ENCODE assay signal across 1 cellular context in genomic region chr1:17356387-17356992, GRCh38.
A peak's percentile ranks its signal among the peaks of the same experiment; 100 is the strongest.
TF ChIP-seq lines count a peak whose summit lies in the region.

No MANE protein-coding gene starts in this region.

TF ChIP-seq in K562, 482 proteins besides CTCF, POLR2A, EP300 and RAD21:
- TF ChIP-seq CREB1 (IDR thresholded peaks at IDR 0.05): no peak
- TF ChIP-seq CREB1 (CRISPR knock-in tag; IDR thresholded peaks at IDR 0.05): no peak
- TF ChIP-seq ZNF407 (IDR thresholded peaks at IDR 0.05; ENCODE audit: low read depth): no peak
- no peak for TF ChIP-seq KLF1 (tag; IDR thresholded peaks at IDR 0.05)
- no peak for TF ChIP-seq MYBL2 (IDR thresholded peaks at IDR 0.05; ENCODE audit: low read depth)
- TF ChIP-seq MYBL2 (CRISPR knock-in tag; IDR thresholded peaks at IDR 0.05; ENCODE audit: borderline replicate concordance): no peak
- no peak for TF ChIP-seq MAFG (tag; conservative IDR thresholded peaks at IDR 0.05)
- no peak for TF ChIP-seq ZNF75A (CRISPR knock-in tag; IDR thresholded peaks at IDR 0.05)
- peak; percentile 66 for TF ChIP-seq NFIC (IDR thresholded peaks at IDR 0.05)
- no peak for TF ChIP-seq RNF2 (IDR thresholded peaks at IDR 0.05)
- no peak for TF ChIP-seq HINFP (tag; conservative IDR thresholded peaks at IDR 0.05; ENCODE audit: low read depth)
- no peak for TF ChIP-seq ZNF445 (CRISPR knock-in tag; IDR thresholded peaks at IDR 0.05; ENCODE audit: low read depth)
- TF ChIP-seq CBX5 (IDR thresholded peaks at IDR 0.05; ENCODE audit: borderline replicate concordance, low read depth): no peak
- TF ChIP-seq ZBTB8A (IDR thresholded peaks at IDR 0.05; ENCODE audit: partially characterized antibody): no peak
- TF ChIP-seq ZKSCAN1 (IDR thresholded peaks at IDR 0.05; ENCODE audit: low read depth, low read length): peak; percentile 91
- 0 out of 2 replicates have a peak, but pooled peaks have one; percentile 24 for TF ChIP-seq CBFB (CRISPR knock-in tag; IDR thresholded peaks at IDR 0.05)
